ENCODE assay signal across 8 cellular contexts in genomic region chr1:44805311-44806024, GRCh38. TPM values are rescaled to one million over a fixed set of nuclear protein-coding genes. Genes with fewer than 3 reads are reported as not detected.
DNase-seq lines count a peak whose midpoint lies in the region; ATAC-seq and TF ChIP-seq lines count a peak whose summit lies in the region.
"Had no signal": no experiment of that assay in that cellular context is flagged by ENCODE, and none has a peak within 500 bp of the region (broad histone marks: within the 10 kb centered on the region; RNA-seq: fewer than 3 reads in every experiment).

No MANE protein-coding gene starts in this region.

- H3K4me3 Mint-ChIP-seq in activated CD8-positive, alpha-beta memory T cell treated with anti-CD3 and anti-CD28 coated beads, Interleukin-2, amount 10 ng/mL, durations not matched to agents 7 days and 5 days: no peak overlapping the region

- H3K27me3 ChIP-seq in tibial artery: no peaks in the 10 kb centered on the region

- peaks cover 11 to 44% (median 41%) of the 10 kb centered on the region in 3 donors for H3K36me3 ChIP-seq in tibial artery

- H3K4me1 Mint-ChIP-seq in activated CD8-positive, alpha-beta memory T cell treated with anti-CD3 and anti-CD28 coated beads, Interleukin-2, amount 10 ng/mL, durations not matched to agents 7 days and 5 days: peaks cover 64% of the 10 kb centered on the region

- intact Hi-C loops in tibial artery (cut with DNase I; ENCODE audit: low total_unique reads): no loop called here

- no peak for ATAC-seq in activated CD8-positive, alpha-beta memory T cell treated with anti-CD3 and anti-CD28 coated beads, Interleukin-2, amount 10 ng/mL, durations not matched to agents 7 days and 5 days
- no peak for ATAC-seq in GM18858 (IDR thresholded peaks at IDR 0.05; ENCODE audit: unreplicated experiment)

- H3K27me3 Mint-ChIP-seq in activated CD8-positive, alpha-beta memory T cell treated with anti-CD3 and anti-CD28 coated beads, Interleukin-2, amount 10 ng/mL, durations not matched to agents 7 days and 5 days: no peaks in the 10 kb centered on the region

- no peaks in the 10 kb centered on the region for H3K9me3 ChIP-seq in tibial artery

- TF ChIP-seq CTCF in foreskin fibroblast (IDR thresholded peaks at IDR 0.05; ENCODE audit: low read depth, low read length): peak; percentile 4
- no peak for TF ChIP-seq CTCF in tibial artery (IDR thresholded peaks at IDR 0.05)

- peaks cover 40% of the 10 kb centered on the region for H3K36me3 Mint-ChIP-seq in activated CD8-positive, alpha-beta memory T cell treated with anti-CD3 and anti-CD28 coated beads, Interleukin-2, amount 10 ng/mL, durations not matched to agents 7 days and 5 days

- peak overlapping the region; percentile 94 to 97 for H3K27ac ChIP-seq in tibial artery

- H3K27ac Mint-ChIP-seq in activated CD8-positive, alpha-beta memory T cell treated with anti-CD3 and anti-CD28 coated beads, Interleukin-2, amount 10 ng/mL, durations not matched to agents 7 days and 5 days: peak overlapping the region; percentile 65

- CTCF ChIA-PET in activated CD8-positive, alpha-beta memory T cell treated with anti-CD3 and anti-CD28 coated beads, Interleukin-2, amount 10 ng/mL, durations not matched to agents 7 days and 5 days (lab: Charles Lee): interaction anchor here (3.8 to 5.2 kb wide), 2 partner anchors 14 to 20 kb away, joined by 11 to 56 read pairs; no protein-coding TSS in a partner anchor

- H3K4me1 ChIP-seq in tibial artery: peaks cover 16 to 90% (median 77%) of the 10 kb centered on the region in 4 donors

- DNase-seq in activated CD8-positive, alpha-beta memory T cell treated with anti-CD3 and anti-CD28 coated beads, Interleukin-2, amount 10 ng/mL, durations not matched to agents 7 days and 5 days: no peak
- no peak for DNase-seq in activated CD8-positive, alpha-beta memory T cell treated with anti-CD3 and anti-CD28 coated beads for 24 hours
- DNase-seq in foreskin fibroblast (peak in 1 of 2 donors; percentile 18), tibial artery (peak; percentile 18 to 62), cerebellar cortex (ENCODE audit: low spot score) (no peak)
- DNase-seq: activated gamma-delta T cell treated with Interleukin-2 at 50 U/mL for 16 hours, kidney glomerular epithelial cell had no signal

- H3K4me3 ChIP-seq in foreskin fibroblast (ENCODE audit: low read depth in 1 of 2, low read length in 2 of 2) (no peak overlapping the region), tibial artery (no peak overlapping the region)

- no peaks in the 10 kb centered on the region for H3K9me3 Mint-ChIP-seq in activated CD8-positive, alpha-beta memory T cell treated with anti-CD3 and anti-CD28 coated beads, Interleukin-2, amount 10 ng/mL, durations not matched to agents 7 days and 5 days (ENCODE audit: low read depth)

RNA-seq across cellular contexts. Expression of gene DYNLT4, which starts 1.7 kb away (rescaled TPM):
- total RNA-seq in activated CD8-positive, alpha-beta memory T cell treated with anti-CD3 and anti-CD28 coated beads, Interleukin-2, amount 10 ng/mL, durations not matched to agents 7 days and 5 days: 1 to 10 TPM in 1 of 2 experiments, under 1 TPM in 1; 0.40 to 1.3 TPM

RNA-seq across cellular contexts. Expression of gene BTBD19, which starts 2.9 kb away (rescaled TPM):
- 1 to 10 TPM; 3.7 to 4.5 TPM for total RNA-seq in activated CD8-positive, alpha-beta memory T cell treated with anti-CD3 and anti-CD28 coated beads, Interleukin-2, amount 10 ng/mL, durations not matched to agents 7 days and 5 days

RNA-seq across cellular contexts. Expression of gene PLK3, which starts 5.3 kb away (rescaled TPM):
- total RNA-seq in activated CD8-positive, alpha-beta memory T cell treated with anti-CD3 and anti-CD28 coated beads, Interleukin-2, amount 10 ng/mL, durations not matched to agents 7 days and 5 days: 10 to 100 TPM; 43.1 to 48.9 TPM

RNA-seq across cellular contexts. Expression of gene BEST4, which starts 17.5 kb away (rescaled TPM):
- under 1 TPM; 0.73 to 0.79 TPM for total RNA-seq in activated CD8-positive, alpha-beta memory T cell treated with anti-CD3 and anti-CD28 coated beads, Interleukin-2, amount 10 ng/mL, durations not matched to agents 7 days and 5 days

RNA-seq across cellular contexts. Expression of gene RPS8, which starts 30.1 kb away (rescaled TPM):
- 1,000 to 10,000 TPM; 1,353 to 1,538 TPM for total RNA-seq in activated CD8-positive, alpha-beta memory T cell treated with anti-CD3 and anti-CD28 coated beads, Interleukin-2, amount 10 ng/mL, durations not matched to agents 7 days and 5 days

Comparison
In these comparisons a context has a peak if more than half of its experiments do, and no peak if none do; other contexts are left out.
1. DNase-seq: peak in tibial artery (2 of 2); none in activated CD8-positive, alpha-beta memory T cell treated with anti-CD3 and anti-CD28 coated beads, Interleukin-2, amount 10 ng/mL, durations not matched to agents 7 days and 5 days (single experiment), activated CD8-positive, alpha-beta memory T cell treated with anti-CD3 and anti-CD28 coated beads for 24 hours (single experiment) and cerebellar cortex (single experiment).